In the genomic region with DNA sequence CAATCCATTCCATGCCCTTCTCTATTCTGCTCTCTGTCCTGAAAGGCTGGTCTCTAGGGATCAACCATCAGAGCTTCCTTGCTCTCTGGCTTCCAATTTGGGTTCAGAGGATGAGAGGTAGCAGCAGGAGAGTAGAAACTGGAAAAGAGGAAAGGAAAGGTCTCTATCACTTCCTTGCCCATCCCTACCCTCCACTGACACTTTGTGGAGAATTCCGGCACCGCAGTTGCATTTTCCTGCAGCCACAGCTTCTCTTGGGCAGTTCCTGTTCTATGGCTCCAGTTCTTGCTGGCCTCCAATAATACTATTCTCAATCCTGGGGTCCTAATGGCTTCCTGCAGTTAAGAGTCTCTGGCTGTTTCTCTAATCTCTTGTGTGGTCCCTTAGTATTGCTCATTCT, we compare ENCODE assay signal across 14 cellular contexts. TPM values are rescaled to one million over a fixed set of nuclear protein-coding genes. Genes with fewer than 3 reads are reported as not detected.
DNase-seq lines count a peak whose midpoint lies in the region; ATAC-seq, FAIRE-seq and TF ChIP-seq lines count a peak whose summit lies in the region.
"Had no signal": no experiment of that assay in that cellular context is flagged by ENCODE, and none has a peak within 500 bp of the region (broad histone marks: within the 10 kb centered on the region; RNA-seq: fewer than 3 reads in every experiment).

No MANE protein-coding gene starts in this region.

- BruUV-seq in MCF 10A (replicated peaks; lab: Mats Ljungman, UMichigan): no TSS peak

- H3K4me3 ChIP-seq in breast epithelium (no peak overlapping the region), fibroblast of villous mesenchyme (ENCODE audit: low read depth, low read length) (no peak overlapping the region)
- H3K4me3 ChIP-seq in CD4-positive, alpha-beta memory T cell (ENCODE audit: low read length in 2 of 2): no peak overlapping the region
- H3K4me3 ChIP-seq: BLaER1 treated with 17β-estradiol and CSF1 and Interleukin-3, amounts not matched to agents 10 nM and 100 nM; transverse colon had no signal

- H3K27ac ChIP-seq in breast epithelium: no peak overlapping the region
- H3K27ac ChIP-seq in CD4-positive, alpha-beta memory T cell (ENCODE audit: low read depth, low read length): no peak overlapping the region
- H3K27ac ChIP-seq: BLaER1 treated with 17β-estradiol and CSF1 and Interleukin-3, amounts not matched to agents 10 nM and 100 nM; transverse colon had no signal

- H3K4me1 ChIP-seq in breast epithelium: no peaks in the 10 kb centered on the region
- no peaks in the 10 kb centered on the region for H3K4me1 ChIP-seq in CD4-positive, alpha-beta memory T cell (ENCODE audit: insufficient read depth, low read length)
- H3K4me1 ChIP-seq: transverse colon had no signal

- no peak overlapping the region for H3K4me3 Mint-ChIP-seq in MCF 10A (ENCODE audit: unreplicated experiment)
- no peak overlapping the region for H3K4me3 Mint-ChIP-seq in CD4-positive, alpha-beta memory T cell
- H3K4me3 Mint-ChIP-seq: activated naive CD4-positive, alpha-beta T cell treated with anti-CD3 and anti-CD28 coated beads, Interleukin-2, amount 50 U/mL, for 24 hours had no signal

- intact Hi-C loops in MCF 10A (cut with micrococcal nuclease) (loop anchor here (1.0 kb wide), 1 partner anchor 54 kb away; no protein-coding TSS in a partner anchor), breast epithelium (cut with DNase I; ENCODE audit: low total_unique reads) (no loop called here)
- intact Hi-C loops in CD4-positive, alpha-beta memory T cell (cut with micrococcal nuclease): no loop called here

- H3K4me1 Mint-ChIP-seq in MCF 10A (ENCODE audit: insufficient read depth, unreplicated experiment): peaks cover 9% of the 10 kb centered on the region
- H3K4me1 Mint-ChIP-seq in CD4-positive, alpha-beta memory T cell: peaks cover 0 to 7% (median under 1%) of the 10 kb centered on the region in 4 donors
- H3K4me1 Mint-ChIP-seq: activated naive CD4-positive, alpha-beta T cell treated with anti-CD3 and anti-CD28 coated beads, Interleukin-2, amount 50 U/mL, for 24 hours had no signal

- H3K27me3 ChIP-seq in breast epithelium: no peaks in the 10 kb centered on the region
- H3K27me3 ChIP-seq in CD4-positive, alpha-beta memory T cell (ENCODE audit: insufficient read depth, low read length): no peaks in the 10 kb centered on the region
- H3K27me3 ChIP-seq: BLaER1 treated with 17β-estradiol and CSF1 and Interleukin-3, amounts not matched to agents 10 nM and 100 nM had no signal

- no peaks in the 10 kb centered on the region for H3K36me3 ChIP-seq in breast epithelium
- H3K36me3 ChIP-seq in CD4-positive, alpha-beta memory T cell (ENCODE audit: insufficient read depth, low read length): no peaks in the 10 kb centered on the region
- H3K36me3 ChIP-seq: BLaER1 treated with 17β-estradiol and CSF1 and Interleukin-3, amounts not matched to agents 10 nM and 100 nM; transverse colon had no signal

- ATAC-seq in SK-N-SH treated with all-trans-retinoic acid at 6 μM for 48 hours: peak; percentile 60; the same call in 2 of the 3 replicates

- no peaks in the 10 kb centered on the region for H3K9me3 ChIP-seq in breast epithelium
- no peaks in the 10 kb centered on the region for H3K9me3 ChIP-seq in CD4-positive, alpha-beta memory T cell (ENCODE audit: control insufficient read depth in 1 of 2, low read length in 2 of 2)
- H3K9me3 ChIP-seq: BLaER1 treated with 17β-estradiol and CSF1 and Interleukin-3, amounts not matched to agents 10 nM and 100 nM; transverse colon had no signal

- TF ChIP-seq POLR2A in breast epithelium (IDR thresholded peaks at IDR 0.05) (no peak), GM12892 (IDR thresholded peaks at IDR 0.05; ENCODE audit: low read depth, low read length) (no peak)

- no peaks in the 10 kb centered on the region for H3K9me3 Mint-ChIP-seq in MCF 10A (ENCODE audit: unreplicated experiment)
- peaks cover 0 to 2% (median 0%) of the 10 kb centered on the region in 8 donors for H3K9me3 Mint-ChIP-seq in CD4-positive, alpha-beta memory T cell

- H3K27ac Mint-ChIP-seq in MCF 10A (ENCODE audit: low read depth, unreplicated experiment): no peak overlapping the region
- no peak overlapping the region for H3K27ac Mint-ChIP-seq in CD4-positive, alpha-beta memory T cell
- H3K27ac Mint-ChIP-seq: activated naive CD4-positive, alpha-beta T cell treated with anti-CD3 and anti-CD28 coated beads, Interleukin-2, amount 50 U/mL, for 24 hours had no signal

- CTCF ChIA-PET in MCF 10A (lab: Yijun Ruan, JAX): interaction anchor here (0.8 to 5.5 kb wide), 12 partner anchors 11 to 237 kb away, joined by 3 to 66 read pairs (median 4); no protein-coding TSS in a partner anchor
- CTCF ChIA-PET in CD4-positive, alpha-beta memory T cell (lab: Charles Lee; ENCODE audit: partially characterized antibody): interaction anchor here (0.6 to 1.5 kb wide), 2 partner anchors 9 to 53 kb away, joined by 3 to 5 read pairs; no protein-coding TSS in a partner anchor

- H3K27me3 Mint-ChIP-seq in MCF 10A (ENCODE audit: insufficient read depth, unreplicated experiment): no peaks in the 10 kb centered on the region
- H3K27me3 Mint-ChIP-seq in CD4-positive, alpha-beta memory T cell: peaks cover 11 to 41% of the 10 kb centered on the region in 2 donors

- TF ChIP-seq CTCF in MCF 10A (IDR thresholded peaks at IDR 0.05; ENCODE audit: unreplicated experiment) (peak; percentile 33), breast epithelium (IDR thresholded peaks at IDR 0.05) (no peak), fibroblast of villous mesenchyme (IDR thresholded peaks at IDR 0.05; ENCODE audit: insufficient read depth, low read depth, low read length) (peak; percentile 54)

- no peaks in the 10 kb centered on the region for H3K36me3 Mint-ChIP-seq in MCF 10A (ENCODE audit: insufficient read depth, unreplicated experiment)
- H3K36me3 Mint-ChIP-seq in CD4-positive, alpha-beta memory T cell: no peaks in the 10 kb centered on the region
- H3K36me3 Mint-ChIP-seq: activated naive CD4-positive, alpha-beta T cell treated with anti-CD3 and anti-CD28 coated beads, Interleukin-2, amount 50 U/mL, for 24 hours had no signal

- FAIRE-seq in GM12892 (lab: Jason Lieb, UNC): no peak

- DNase-seq in MCF 10A (ENCODE audit: unreplicated experiment): peak; percentile 36
- DNase-seq in breast epithelium (ENCODE audit: low spot score in 2 of 2): no peak
- DNase-seq in fibroblast of villous mesenchyme (ENCODE audit: low read depth): peak; percentile 20
- peak; percentile 40 for DNase-seq in pons (ENCODE audit: low spot score)
- DNase-seq in GM12892 (ENCODE audit: insufficient read length): no peak
- no peak for DNase-seq in CD4-positive, alpha-beta memory T cell
- DNase-seq in GDM1 (lab: John Stamatoyannopoulos, UW): no peak
- DNase-seq: left cardiac atrium, NCI-H1694 treated with DMSO at 0.1 percent for 48 hours, SHP77, transverse colon had no signal

- POLR2A ChIA-PET in MCF 10A (lab: Yijun Ruan, JAX): interaction anchor here (2.9 kb wide), 1 partner anchor 15 kb away, joined by 15 read pairs; the partner anchor contains the start of gene OSBPL1A
- POLR2A ChIA-PET in CD4-positive, alpha-beta memory T cell (lab: Charles Lee; ENCODE audit: partially characterized antibody): interaction anchor here (1.2 kb wide), 1 partner anchor 16 kb away, joined by 5 read pairs; the partner anchor contains the start of gene OSBPL1A

TF ChIP-seq in SK-N-SH treated with all-trans-retinoic acid at 6 μM for 48 hours, 23 proteins besides CTCF, POLR2A, EP300 and RAD21 (continues in another document):
- TF ChIP-seq RARB (CRISPR knock-in tag; IDR thresholded peaks at IDR 0.05): no peak
- TF ChIP-seq TCF4 (CRISPR knock-in tag; IDR thresholded peaks at IDR 0.05; ENCODE audit: borderline replicate concordance): no peak
- TF ChIP-seq, protein P1, sequence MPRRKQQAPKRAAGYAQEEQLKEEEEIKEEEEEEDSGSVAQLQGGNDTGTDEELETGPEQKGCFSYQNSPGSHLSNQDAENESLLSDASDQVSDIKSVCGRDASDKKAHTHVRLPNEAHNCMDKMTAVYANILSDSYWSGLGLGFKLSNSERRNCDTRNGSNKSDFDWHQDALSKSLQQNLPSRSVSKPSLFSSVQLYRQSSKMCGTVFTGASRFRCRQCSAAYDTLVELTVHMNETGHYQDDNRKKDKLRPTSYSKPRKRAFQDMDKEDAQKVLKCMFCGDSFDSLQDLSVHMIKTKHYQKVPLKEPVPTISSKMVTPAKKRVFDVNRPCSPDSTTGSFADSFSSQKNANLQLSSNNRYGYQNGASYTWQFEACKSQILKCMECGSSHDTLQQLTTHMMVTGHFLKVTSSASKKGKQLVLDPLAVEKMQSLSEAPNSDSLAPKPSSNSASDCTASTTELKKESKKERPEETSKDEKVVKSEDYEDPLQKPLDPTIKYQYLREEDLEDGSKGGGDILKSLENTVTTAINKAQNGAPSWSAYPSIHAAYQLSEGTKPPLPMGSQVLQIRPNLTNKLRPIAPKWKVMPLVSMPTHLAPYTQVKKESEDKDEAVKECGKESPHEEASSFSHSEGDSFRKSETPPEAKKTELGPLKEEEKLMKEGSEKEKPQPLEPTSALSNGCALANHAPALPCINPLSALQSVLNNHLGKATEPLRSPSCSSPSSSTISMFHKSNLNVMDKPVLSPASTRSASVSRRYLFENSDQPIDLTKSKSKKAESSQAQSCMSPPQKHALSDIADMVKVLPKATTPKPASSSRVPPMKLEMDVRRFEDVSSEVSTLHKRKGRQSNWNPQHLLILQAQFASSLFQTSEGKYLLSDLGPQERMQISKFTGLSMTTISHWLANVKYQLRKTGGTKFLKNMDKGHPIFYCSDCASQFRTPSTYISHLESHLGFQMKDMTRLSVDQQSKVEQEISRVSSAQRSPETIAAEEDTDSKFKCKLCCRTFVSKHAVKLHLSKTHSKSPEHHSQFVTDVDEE (CRISPR knock-in tag; IDR thresholded peaks at IDR 0.05): no peak
- TF ChIP-seq CSDC2 (CRISPR knock-in tag; IDR thresholded peaks at IDR 0.05): no peak
- no peak for TF ChIP-seq ARNTL (CRISPR knock-in tag; IDR thresholded peaks at IDR 0.05; ENCODE audit: borderline replicate concordance, low read depth)

RNA-seq across cellular contexts. Expression of gene IMPACT, which starts 13.3 kb away (rescaled TPM):
- total RNA-seq in MCF 10A (2022) (88.3 and 97.2 TPM in 2 replicates), breast epithelium (10 to 100 TPM; 29.0 to 33.7 (median 30.2) TPM), fibroblast of villous mesenchyme (25.8 and 35.4 TPM in 2 replicates)
- polyA plus RNA-seq in GM12892 (2012; ENCODE audit: missing spikeins): 1.6 TPM
- total RNA-seq in CD4-positive, alpha-beta memory T cell: 10 to 100 TPM; 12.5 to 14.5 TPM
- 10 to 100 TPM; 15.5 to 20.9 TPM for polyA plus RNA-seq in CD4-positive, alpha-beta memory T cell

RNA-seq across cellular contexts. Expression of gene OSBPL1A, which starts 15.5 kb away (rescaled TPM):
- total RNA-seq in MCF 10A (2022) (14.8 and 21.5 TPM in 2 replicates), breast epithelium (10 to 100 TPM; 61.1 to 84.3 (median 77.0) TPM), fibroblast of villous mesenchyme (23.3 and 24.5 TPM in 2 replicates)
- polyA plus RNA-seq in GM12892 (2012; ENCODE audit: missing spikeins): not detected
- 1 to 10 TPM; 3.5 to 4.5 TPM for total RNA-seq in CD4-positive, alpha-beta memory T cell
- polyA plus RNA-seq in CD4-positive, alpha-beta memory T cell: 1 to 10 TPM; 2.4 to 5.3 TPM

RNA-seq across cellular contexts. Expression of gene HRH4, which starts 47.3 kb away (rescaled TPM):
- total RNA-seq in MCF 10A (2022) (0.10 and 0.16 TPM in 2 replicates), breast epithelium (under 1 TPM in 2 of 3 donors, not detected in 1; 0.16 to 0.29 TPM), fibroblast of villous mesenchyme (under 0.01 TPM in 1 of 2 replicates, not detected in the other)
- polyA plus RNA-seq in GM12892 (2012; ENCODE audit: missing spikeins): not detected
- 1 to 10 TPM; 1.1 to 1.6 TPM for total RNA-seq in CD4-positive, alpha-beta memory T cell
- 1 to 10 TPM; 1.1 to 2.2 TPM for polyA plus RNA-seq in CD4-positive, alpha-beta memory T cell
- total RNA-seq: left cardiac atrium, transverse colon had no signal

Comparison
In these comparisons a context has a peak if more than half of its experiments do, and no peak if none do; other contexts are left out.
1. DNase-seq: peak in MCF 10A (single experiment), fibroblast of villous mesenchyme (single experiment) and pons (single experiment); none in breast epithelium (0 of 2), GM12892 (single experiment), CD4-positive, alpha-beta memory T cell (0 of 5) and GDM1 (single experiment).
2. CTCF ChIP-seq: peak in MCF 10A (single experiment) and fibroblast of villous mesenchyme (single experiment); none in breast epithelium (0 of 3).